1 cellular context compared by ENCODE assay signal in the genomic region with DNA sequence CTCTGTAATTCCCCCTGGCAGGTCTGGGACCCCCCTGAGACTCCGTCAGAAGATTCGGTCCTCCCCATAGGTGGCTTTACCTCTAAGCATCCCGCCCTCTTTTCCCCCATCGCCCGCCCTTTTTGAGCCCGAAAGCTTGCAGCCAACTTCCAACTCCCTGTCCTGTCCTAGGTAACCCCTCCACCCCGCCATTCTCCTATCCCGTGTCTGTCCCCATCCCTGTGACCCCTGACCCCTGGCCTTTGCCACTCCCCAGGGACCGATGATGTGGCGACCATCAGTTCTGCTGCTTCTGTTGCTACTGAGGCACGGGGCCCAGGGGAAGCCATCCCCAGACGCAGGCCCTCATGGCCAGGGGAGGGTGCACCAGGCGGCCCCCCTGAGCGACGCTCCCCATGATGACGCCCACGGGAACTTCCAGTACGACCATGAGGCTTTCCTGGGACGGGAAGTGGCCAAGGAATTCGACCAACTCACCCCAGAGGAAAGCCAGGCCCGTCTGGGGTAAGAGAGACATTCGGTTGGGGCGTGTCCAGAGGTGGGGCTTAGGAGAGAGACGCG.
TF ChIP-seq lines count a peak whose summit lies in the region.

No MANE protein-coding gene starts in this region.

TF ChIP-seq in IMR-90, 13 proteins besides CTCF, POLR2A, EP300 and RAD21:
- TF ChIP-seq MAFK (IDR thresholded peaks at IDR 0.05; ENCODE audit: low read depth, low read length) (no peak), MAZ (IDR thresholded peaks at IDR 0.05; ENCODE audit: borderline replicate concordance, low read depth, low read length) (no peak), ELK1 (IDR thresholded peaks at IDR 0.05; ENCODE audit: borderline replicate concordance, low read depth, low read length) (no peak), FOS (IDR thresholded peaks at IDR 0.05; ENCODE audit: low read depth, low read length) (no peak), NFE2L2 (IDR thresholded peaks at IDR 0.05; ENCODE audit: low read depth, low read length) (no peak), CHD1 (IDR thresholded peaks at IDR 0.05; ENCODE audit: low read depth, low read length) (no peak), CEBPB (IDR thresholded peaks at IDR 0.05; ENCODE audit: low read depth, low read length) (no peak), RCOR1 (IDR thresholded peaks at IDR 0.05; ENCODE audit: insufficient replicate concordance, low read length) (no peak), SMC3 (IDR thresholded peaks at IDR 0.05; ENCODE audit: low read depth, low read length) (no peak), BHLHE40 (IDR thresholded peaks at IDR 0.05; ENCODE audit: low read depth, low read length) (no peak), RFX5 (IDR thresholded peaks at IDR 0.05; ENCODE audit: low read depth, low read length) (no peak), MXI1 (IDR thresholded peaks at IDR 0.05; ENCODE audit: borderline replicate concordance, low read depth, low read length) (no peak)
- TF ChIP-seq, protein P1, sequence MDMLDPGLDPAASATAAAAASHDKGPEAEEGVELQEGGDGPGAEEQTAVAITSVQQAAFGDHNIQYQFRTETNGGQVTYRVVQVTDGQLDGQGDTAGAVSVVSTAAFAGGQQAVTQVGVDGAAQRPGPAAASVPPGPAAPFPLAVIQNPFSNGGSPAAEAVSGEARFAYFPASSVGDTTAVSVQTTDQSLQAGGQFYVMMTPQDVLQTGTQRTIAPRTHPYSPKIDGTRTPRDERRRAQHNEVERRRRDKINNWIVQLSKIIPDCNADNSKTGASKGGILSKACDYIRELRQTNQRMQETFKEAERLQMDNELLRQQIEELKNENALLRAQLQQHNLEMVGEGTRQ (IDR thresholded peaks at IDR 0.05; ENCODE audit: low read depth, low read length) = no peak
